Comparison of ENCODE assay signal across 27 cellular contexts in the genomic region with DNA sequence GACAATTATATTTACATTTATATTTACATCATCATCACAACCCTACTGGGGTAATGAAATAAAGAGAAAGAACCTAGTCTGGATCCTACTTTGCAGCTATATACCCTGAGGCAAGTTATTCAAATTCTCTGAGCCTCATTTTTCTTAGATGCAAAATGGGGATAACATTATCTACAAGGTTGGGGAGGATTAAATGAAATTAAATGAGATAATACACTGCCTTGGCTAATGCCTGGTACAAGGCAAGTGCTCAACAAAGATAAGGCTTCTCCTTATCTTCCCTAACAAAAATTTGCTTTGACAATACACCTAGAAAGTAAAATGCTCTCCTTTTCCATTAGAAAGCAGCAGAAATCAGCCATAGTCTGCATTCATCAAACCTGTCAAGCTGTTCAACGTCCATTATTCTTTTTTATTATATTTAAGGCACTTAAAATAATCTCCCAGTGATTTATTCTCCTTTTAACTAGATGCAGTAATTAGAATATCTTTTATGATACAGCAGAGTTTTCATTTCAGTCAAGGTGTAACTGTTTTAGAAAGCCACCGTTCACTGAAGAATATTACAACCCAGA.
"Had no signal": no experiment of that assay in that cellular context is flagged by ENCODE, and none has a peak within 500 bp of the region (broad histone marks: within the 10 kb centered on the region; RNA-seq: fewer than 3 reads in every experiment).

No MANE protein-coding gene starts in this region.

- DNase-seq: activated CD4-positive, alpha-beta memory T cell treated with anti-CD3 and anti-CD28 coated beads for 36 hours; activated CD4-positive, alpha-beta T cell treated with anti-CD3 and anti-CD28 coated beads for 36 hours; activated CD4-positive, alpha-beta T cell treated with anti-CD3 and anti-CD28 coated beads, Interleukin-2, amount 50 U/mL, for 1 hour; activated CD8-positive, alpha-beta memory T cell treated with anti-CD3 and anti-CD28 coated beads, Interleukin-2, amount 50 U/mL, for 4 hours; activated gamma-delta T cell treated with Interleukin-2 at 50 U/mL for 16 hours; activated naive CD4-positive, alpha-beta T cell treated with anti-CD3 and anti-CD28 coated beads for 36 hours; activated T-cell treated with anti-CD3 and anti-CD28 coated beads for 4 hours; activated T-cell treated with anti-CD3 and anti-CD28 coated beads, Interleukin-2, amount 50 U/mL, for 4 hours; adrenal gland; body of pancreas; Kasumi-1; MG63; NCI-H1048; NCI-H1105 treated with DMSO at 0.1 percent for 48 hours; NCI-H1436; NCI-H1694; NCI-H2081 treated with DMSO at 0.1 percent for 48 hours; NCI-H226; NCI-H446 treated with DMSO at 0.1 percent for 48 hours; NCI-H524; SHP77; SJCRH30; T1000 had no signal

- ATAC-seq: activated CD4-positive, alpha-beta T cell treated with anti-CD3 and anti-CD28 coated beads for 36 hours; activated CD4-positive, CD25-positive, alpha-beta regulatory T cell treated with anti-CD3 and anti-CD28 coated beads, Interleukin-2, amount 50 U/mL, for 24 hours; activated naive CD4-positive, alpha-beta T cell treated with anti-CD3 and anti-CD28 coated beads, Interleukin-2, amount 50 U/mL, for 72 hours; activated T-cell treated with anti-CD3 and anti-CD28 coated beads, Interleukin-2, amount 50 U/mL, for 4 hours; body of pancreas; Panc1; WTC11 had no signal
